ENCODE assay signal across 13 cellular contexts in genomic region chr1:198549863-198550262, GRCh38. TPM values are rescaled to one million over a fixed set of nuclear protein-coding genes. Genes with fewer than 3 reads are reported as not detected.
DNase-seq lines count a peak whose midpoint lies in the region; ATAC-seq and TF ChIP-seq lines count a peak whose summit lies in the region.
"Had no signal": no experiment of that assay in that cellular context is flagged by ENCODE, and none has a peak within 500 bp of the region (broad histone marks: within the 10 kb centered on the region; RNA-seq: fewer than 3 reads in every experiment).

No MANE protein-coding gene starts in this region.

- no peak overlapping the region for H3K27ac ChIP-seq in left lung
- H3K27ac ChIP-seq: body of pancreas had no signal

- H3K4me1 Mint-ChIP-seq in T-helper 17 cell, result peaks cover 14% of the 10 kb centered on the region

- no peak overlapping the region for H3K27ac Mint-ChIP-seq in T-helper 17 cell
- H3K27ac Mint-ChIP-seq: activated CD4-positive, alpha-beta T cell treated with anti-CD3 and anti-CD28 coated beads, Interleukin-2, amount 10 ng/mL, durations not matched to agents 24 days and 14 days had no signal

- H3K36me3 ChIP-seq in left lung, result no peaks in the 10 kb centered on the region

- no peaks in the 10 kb centered on the region for H3K27me3 Mint-ChIP-seq in T-helper 17 cell

- H3K36me3 Mint-ChIP-seq in T-helper 17 cell (ENCODE audit: low read depth), result no peaks in the 10 kb centered on the region

- H3K9me3 ChIP-seq in T-helper 17 cell (ENCODE audit: control insufficient read depth, low read length, poor library complexity, severe bottlenecking), result no peaks in the 10 kb centered on the region
- no peaks in the 10 kb centered on the region for H3K9me3 ChIP-seq in left lung
- H3K9me3 ChIP-seq: body of pancreas had no signal

- ATAC-seq in GM19397 (IDR thresholded peaks at IDR 0.05; ENCODE audit: unreplicated experiment), result peak; percentile 83
- ATAC-seq in HG02981 (IDR thresholded peaks at IDR 0.05; ENCODE audit: unreplicated experiment), result peak; percentile 76
- peak; percentile 30 for ATAC-seq in T-helper 17 cell
- ATAC-seq in left lung, result no peak
- ATAC-seq: body of pancreas, right cardiac atrium had no signal

- peak; percentile 46 for DNase-seq in GM13976 (ENCODE audit: low spot score)
- no peak for DNase-seq in T-helper 17 cell
- DNase-seq in NCI-H187 treated with DMSO at 0.1 percent for 48 hours (lab: John Stamatoyannopoulos, UW), result no peak
- DNase-seq in GM03348 (ENCODE audit: low spot score), result no peak
- no peak for DNase-seq in left lung
- DNase-seq in stimulated activated CD4-positive, alpha-beta T cell treated with anti-CD3 and anti-CD28 coated beads, Interleukin-1b, Interleukin-23, amount 100 ng/mL, for 48 hours, result no peak
- DNase-seq: activated CD4-positive, alpha-beta T cell treated with anti-CD3 and anti-CD28 coated beads, Interleukin-2, amount 10 ng/mL, durations not matched to agents 24 days and 14 days; body of pancreas; NCI-H1105; right cardiac atrium had no signal

- intact Hi-C loops in left lung (cut with DNase I), result no loop called here

- no peak for TF ChIP-seq CTCF in GM13976 (IDR thresholded peaks at IDR 0.05; ENCODE audit: borderline replicate concordance, control extremely low read depth, extremely low read depth, insufficient read depth, missing control alignments)
- no peak for TF ChIP-seq CTCF in left lung (IDR thresholded peaks at IDR 0.05)

- H3K4me3 ChIP-seq in left lung, result no peak overlapping the region
- H3K4me3 ChIP-seq: body of pancreas had no signal

- H3K27me3 ChIP-seq in left lung, result no peaks in the 10 kb centered on the region
- H3K27me3 ChIP-seq: body of pancreas had no signal

- H3K4me1 ChIP-seq in left lung, result no peaks in the 10 kb centered on the region
- H3K4me1 ChIP-seq: body of pancreas had no signal

- H3K4me3 Mint-ChIP-seq in T-helper 17 cell, result no peak overlapping the region
- H3K4me3 Mint-ChIP-seq: activated CD4-positive, alpha-beta T cell treated with anti-CD3 and anti-CD28 coated beads, Interleukin-2, amount 10 ng/mL, durations not matched to agents 24 days and 14 days had no signal

- in situ Hi-C loops in GM13976 (cut with MboI; ENCODE audit: low sequenced_read_pairs, unreplicated experiment), result no loop called here

RNA-seq across cellular contexts. Expression of gene ATP6V1G3, which starts 9.4 kb away (rescaled TPM):
- total RNA-seq in T-helper 17 cell (not detected), left lung (not detected)
- total RNA-seq: activated CD4-positive, alpha-beta T cell treated with anti-CD3 and anti-CD28 coated beads, Interleukin-2, amount 10 ng/mL, durations not matched to agents 24 days and 14 days; body of pancreas; lower leg skin; right cardiac atrium had no signal
